Comparison of ENCODE assay signal across 9 cellular contexts in the genomic region with DNA sequence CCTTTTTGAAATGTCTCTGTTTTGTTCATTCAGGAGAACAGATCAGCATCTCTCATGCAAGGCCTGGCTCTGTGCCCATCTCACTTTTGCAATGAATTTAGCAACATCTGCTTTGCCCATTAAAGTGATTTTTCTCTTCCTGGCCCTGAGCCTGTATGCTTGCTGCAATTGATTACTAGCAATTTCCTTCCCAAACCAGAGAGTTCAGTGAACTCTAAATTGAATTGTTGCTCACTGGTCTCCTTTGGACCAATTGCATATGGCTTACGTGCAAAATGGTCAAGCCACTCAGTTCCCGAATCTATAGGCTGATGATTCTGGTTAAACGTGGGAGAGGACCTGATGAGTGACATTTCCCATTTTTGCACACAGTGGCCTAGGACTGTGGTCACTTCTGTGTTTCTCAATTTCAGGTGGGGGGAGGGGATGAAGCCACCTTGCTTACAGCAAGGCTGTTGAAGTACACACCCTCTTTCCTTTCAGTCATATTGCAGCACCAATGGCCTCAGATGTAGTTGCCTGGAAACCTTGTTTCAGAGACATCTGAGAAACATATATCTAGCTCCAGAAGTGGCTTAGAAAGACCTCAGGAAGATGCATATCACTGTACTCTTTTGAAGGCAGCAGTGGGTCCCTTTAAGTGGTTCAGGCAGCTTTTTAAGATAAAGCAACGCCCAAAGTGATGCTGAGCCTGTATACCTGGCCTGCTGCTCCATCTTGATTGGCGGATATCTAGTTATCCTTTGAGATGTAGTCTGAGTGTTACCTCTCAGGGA.
DNase-seq lines count a peak whose midpoint lies in the region; ATAC-seq and TF ChIP-seq lines count a peak whose summit lies in the region.
"Had no signal": no experiment of that assay in that cellular context is flagged by ENCODE, and none has a peak within 500 bp of the region (broad histone marks: within the 10 kb centered on the region; RNA-seq: fewer than 3 reads in every experiment).

No MANE protein-coding gene starts in this region.

- DNase-seq in Kasumi-1 (lab: John Stamatoyannopoulos, UW) (peak; percentile 78 to 87), NCI-H2227 (lab: John Stamatoyannopoulos, UW; ENCODE audit: unreplicated experiment) (no peak), type B pancreatic cell (ENCODE audit: extremely low spot score, unreplicated experiment) (no peak), GOT3 (lab: John Stamatoyannopoulos, UW) (no peak)
- peak in 1 of 2 donors; percentile 18 for DNase-seq in activated naive CD4-positive, alpha-beta T cell treated with anti-CD3 and anti-CD28 coated beads, Interleukin-2, amount 50 U/mL, for 72 hours (ENCODE audit: low spot score in 2 of 2)
- DNase-seq in naive thymus-derived CD4-positive, alpha-beta T cell: peak in 7 of 9 donors; percentile 72 to 93 (median 87)

- H3K4me1 ChIP-seq in naive thymus-derived CD4-positive, alpha-beta T cell (ENCODE audit: control insufficient read depth in 2 of 2, insufficient read depth in 2 of 2, low read length in 2 of 2): peaks cover 6 to 77% of the 10 kb centered on the region in 2 donors

- no peaks in the 10 kb centered on the region for H3K9me3 ChIP-seq in naive thymus-derived CD4-positive, alpha-beta T cell (ENCODE audit: control insufficient read depth in 2 of 3, low read length in 3 of 3)

- H3K4me1 Mint-ChIP-seq in naive thymus-derived CD4-positive, alpha-beta T cell: peaks cover 0 to 83% (median 65%) of the 10 kb centered on the region in 7 donors
- peaks cover 25% of the 10 kb centered on the region for H3K4me1 Mint-ChIP-seq in type B pancreatic cell (ENCODE audit: unreplicated experiment)

- H3K27me3 Mint-ChIP-seq in naive thymus-derived CD4-positive, alpha-beta T cell: peaks cover 0 to 4% (median 0%) of the 10 kb centered on the region in 5 donors
- no peaks in the 10 kb centered on the region for H3K27me3 Mint-ChIP-seq in type B pancreatic cell

- no peaks in the 10 kb centered on the region for H3K27me3 ChIP-seq in naive thymus-derived CD4-positive, alpha-beta T cell (ENCODE audit: control insufficient read depth in 2 of 2, insufficient read depth in 2 of 2, low read length in 2 of 2)

- peak overlapping the region; percentile 67 for H3K27ac ChIP-seq in naive thymus-derived CD4-positive, alpha-beta T cell (ENCODE audit: low read depth, low read length)

- intact Hi-C loops in naive thymus-derived CD4-positive, alpha-beta T cell (cut with micrococcal nuclease): loop anchor here (1.0 to 5.0 kb wide), 6 partner anchors 27 to 322 kb away; no protein-coding TSS in a partner anchor

- H3K9me3 Mint-ChIP-seq in activated naive CD4-positive, alpha-beta T cell treated with anti-CD3 and anti-CD28 coated beads, Interleukin-2, amount 50 U/mL, for 72 hours: peaks cover 8 to 15% of the 10 kb centered on the region in 2 donors
- peaks cover 0 to 9% (median 2%) of the 10 kb centered on the region in 11 donors for H3K9me3 Mint-ChIP-seq in naive thymus-derived CD4-positive, alpha-beta T cell
- no peaks in the 10 kb centered on the region for H3K9me3 Mint-ChIP-seq in type B pancreatic cell

- no peaks in the 10 kb centered on the region for H3K36me3 ChIP-seq in naive thymus-derived CD4-positive, alpha-beta T cell (ENCODE audit: control insufficient read depth in 2 of 3, insufficient read depth in 3 of 3, low read length in 3 of 3)

- H3K4me3 Mint-ChIP-seq in naive thymus-derived CD4-positive, alpha-beta T cell: peak overlapping the region; percentile 14 to 77 (median 66)
- H3K4me3 Mint-ChIP-seq in type B pancreatic cell: no peak overlapping the region
- H3K4me3 Mint-ChIP-seq: nephron had no signal

- no peak overlapping the region for H3K27ac Mint-ChIP-seq in activated naive CD4-positive, alpha-beta T cell treated with anti-CD3 and anti-CD28 coated beads, Interleukin-2, amount 50 U/mL, for 72 hours
- peak overlapping the region; percentile 26 to 99 (median 95) for H3K27ac Mint-ChIP-seq in naive thymus-derived CD4-positive, alpha-beta T cell
- no peak overlapping the region for H3K27ac Mint-ChIP-seq in type B pancreatic cell

- peaks cover 4 to 15% of the 10 kb centered on the region in 2 donors for H3K36me3 Mint-ChIP-seq in activated naive CD4-positive, alpha-beta T cell treated with anti-CD3 and anti-CD28 coated beads, Interleukin-2, amount 50 U/mL, for 72 hours
- H3K36me3 Mint-ChIP-seq in naive thymus-derived CD4-positive, alpha-beta T cell: peaks cover 0 to 17% (median 0%) of the 10 kb centered on the region in 5 donors
- no peaks in the 10 kb centered on the region for H3K36me3 Mint-ChIP-seq in type B pancreatic cell

- H3K4me3 ChIP-seq in naive thymus-derived CD4-positive, alpha-beta T cell (ENCODE audit: low read length): no peak overlapping the region

- ATAC-seq in GM18502 (IDR thresholded peaks at IDR 0.05; ENCODE audit: poor library complexity, unreplicated experiment): peak; percentile 70
- peak; percentile 58 for ATAC-seq in GM21723 (IDR thresholded peaks at IDR 0.05; ENCODE audit: unreplicated experiment)
- ATAC-seq in activated naive CD4-positive, alpha-beta T cell treated with anti-CD3 and anti-CD28 coated beads, Interleukin-2, amount 50 U/mL, for 72 hours: peak; percentile 30 to 38
- ATAC-seq in naive thymus-derived CD4-positive, alpha-beta T cell: peak; percentile 92

- TF ChIP-seq CTCF in type B pancreatic cell (conservative IDR thresholded peaks at IDR 0.05): no peak

- POLR2A ChIA-PET in naive thymus-derived CD4-positive, alpha-beta T cell (lab: Charles Lee): interaction anchor here (1.0 to 3.1 kb wide), 3 partner anchors 27 to 318 kb away, joined by 3 to 18 read pairs (median 15); partner anchors contain the start of genes KLLN and PTEN

- CTCF ChIA-PET in naive thymus-derived CD4-positive, alpha-beta T cell (lab: Charles Lee): interaction anchor here (1.4 kb wide), 1 partner anchor 27 kb away, joined by 3 read pairs; no protein-coding TSS in a partner anchor

Comparison
In these comparisons a context has a peak if more than half of its experiments do, and no peak if none do; other contexts are left out.
1. ATAC-seq: peak in every context shown above with its lines; median percentile 92 in naive thymus-derived CD4-positive, alpha-beta T cell; 70 in GM18502; 58 in GM21723; 34 in activated naive CD4-positive, alpha-beta T cell treated with anti-CD3 and anti-CD28 coated beads, Interleukin-2, amount 50 U/mL, for 72 hours.
2. DNase-seq: peak in Kasumi-1 (2 of 2) and naive thymus-derived CD4-positive, alpha-beta T cell (7 of 9); none in NCI-H2227 (single experiment), type B pancreatic cell (single experiment) and GOT3 (single experiment).
3. H3K27ac Mint-ChIP-seq: peak in naive thymus-derived CD4-positive, alpha-beta T cell (9 of 9); none in activated naive CD4-positive, alpha-beta T cell treated with anti-CD3 and anti-CD28 coated beads, Interleukin-2, amount 50 U/mL, for 72 hours (0 of 2) and type B pancreatic cell (single experiment).